In the genomic region with DNA sequence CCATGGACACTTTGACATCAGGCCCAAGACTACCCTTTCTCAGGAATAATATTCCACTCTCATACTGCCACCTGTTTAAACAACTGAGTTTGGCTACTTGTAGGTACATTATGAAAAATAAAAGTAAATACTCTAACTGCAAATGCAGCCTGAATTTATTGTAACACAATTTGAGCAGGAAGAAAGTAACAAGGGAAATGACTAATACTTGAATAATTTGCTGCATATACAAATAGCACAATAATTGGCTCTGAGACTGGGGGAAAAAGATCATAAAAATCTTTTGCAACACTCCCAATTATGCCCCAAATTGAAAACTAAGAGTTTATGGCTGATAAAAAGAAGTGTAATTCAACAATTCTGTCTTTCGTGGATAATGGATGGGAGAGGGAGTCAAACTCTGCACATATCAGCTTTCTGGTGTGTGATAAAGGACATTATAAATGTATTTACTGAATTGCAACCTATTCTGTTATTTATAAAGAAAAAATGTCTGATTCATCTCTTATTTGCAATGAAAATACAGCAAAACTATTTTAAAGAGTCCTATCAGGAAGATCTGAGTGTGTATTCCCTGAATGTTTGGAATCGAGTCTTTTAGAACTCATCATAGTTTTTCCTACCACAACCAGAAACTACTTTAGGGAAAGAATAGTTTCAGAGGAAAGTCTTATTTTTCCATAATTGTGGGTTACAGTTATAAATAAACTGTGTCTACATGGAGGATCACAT, we compare ENCODE assay signal across 20 cellular contexts.
DNase-seq lines count a peak whose midpoint lies in the region; ATAC-seq and TF ChIP-seq lines count a peak whose summit lies in the region.
"Had no signal": no experiment of that assay in that cellular context is flagged by ENCODE, and none has a peak within 500 bp of the region (broad histone marks: within the 10 kb centered on the region; RNA-seq: fewer than 3 reads in every experiment).

No MANE protein-coding gene starts in this region.

- no peaks in the 10 kb centered on the region for H3K4me1 Mint-ChIP-seq in immature natural killer cell
- H3K4me1 Mint-ChIP-seq: activated naive CD8-positive, alpha-beta T cell treated with anti-CD3 and anti-CD28 coated beads, Interleukin-2, amount 50 U/mL, for 24 hours had no signal

- no peaks in the 10 kb centered on the region for H3K27me3 Mint-ChIP-seq in immature natural killer cell (ENCODE audit: low read depth in 3 of 3)
- H3K27me3 Mint-ChIP-seq: activated naive CD8-positive, alpha-beta T cell treated with anti-CD3 and anti-CD28 coated beads, Interleukin-2, amount 50 U/mL, for 24 hours had no signal

- H3K36me3 Mint-ChIP-seq in immature natural killer cell = no peaks in the 10 kb centered on the region

- H3K27me3 ChIP-seq in tibial artery = no peaks in the 10 kb centered on the region
- H3K27me3 ChIP-seq: BE2C, esophagus squamous epithelium had no signal

- TF ChIP-seq CTCF in AG10803 (conservative IDR thresholded peaks at IDR 0.05; ENCODE audit: low read length) (no peak), choroid plexus epithelial cell (conservative IDR thresholded peaks at IDR 0.05; ENCODE audit: low read depth, low read length) (no peak), tibial artery (IDR thresholded peaks at IDR 0.05) (no peak)

- no peaks in the 10 kb centered on the region for H3K36me3 ChIP-seq in tibial artery
- H3K36me3 ChIP-seq: BE2C, esophagus squamous epithelium had no signal

- no peaks in the 10 kb centered on the region for H3K9me3 ChIP-seq in tibial artery
- H3K9me3 ChIP-seq: BE2C, esophagus squamous epithelium had no signal

- H3K9me3 Mint-ChIP-seq in immature natural killer cell = peaks cover 5 to 21% (median 10%) of the 10 kb centered on the region in 6 donors
- H3K9me3 Mint-ChIP-seq: activated naive CD8-positive, alpha-beta T cell treated with anti-CD3 and anti-CD28 coated beads, Interleukin-2, amount 50 U/mL, for 24 hours had no signal

- H3K27ac Mint-ChIP-seq in immature natural killer cell = no peak overlapping the region
- H3K27ac Mint-ChIP-seq: activated naive CD8-positive, alpha-beta T cell treated with anti-CD3 and anti-CD28 coated beads, Interleukin-2, amount 50 U/mL, for 24 hours had no signal

- no peak overlapping the region for H3K4me3 Mint-ChIP-seq in immature natural killer cell
- H3K4me3 Mint-ChIP-seq: activated naive CD8-positive, alpha-beta T cell treated with anti-CD3 and anti-CD28 coated beads, Interleukin-2, amount 50 U/mL, for 24 hours; activated T-cell treated with anti-CD3 and anti-CD28 coated beads, Interleukin-2, amount 50 U/mL, for 4 hours had no signal

- DNase-seq in AG10803 (ENCODE audit: low read depth) = peak; percentile 58
- peak; percentile 72 for DNase-seq in M059J (ENCODE audit: low read depth)
- peak; percentile 48 for DNase-seq in choroid plexus epithelial cell (ENCODE audit: low read depth)
- DNase-seq in lung microvascular endothelial cell (ENCODE audit: low read depth in 2 of 2) = peak; percentile 43 to 46
- DNase-seq in immature natural killer cell = no peak
- no peak for DNase-seq in tibial artery
- no peak for DNase-seq in NK-92 treated with Interleukin-12 subunit alpha and Interleukin-12 subunit beta, amount 100 ng/mL, for 24 hours (lab: John Stamatoyannopoulos, UW)
- DNase-seq: activated CD4-positive, alpha-beta T cell treated with anti-CD3 and anti-CD28 coated beads for 48 hours; activated naive CD8-positive, alpha-beta T cell treated with anti-CD3 and anti-CD28 coated beads, Interleukin-2, amount 50 U/mL, for 24 hours; activated T-cell treated with anti-CD3 and anti-CD28 coated beads, Interleukin-2, amount 50 U/mL, for 4 hours; BE2C; esophagus squamous epithelium; NCI-H146; NCI-H510A treated with DMSO at 0.1 percent for 48 hours; RPMI8226; stimulated activated CD4-positive, alpha-beta T cell treated with anti-CD3 and anti-CD28 coated beads, Interleukin-15, amount 100 ng/mL, for 24 hours; T-helper 2 cell had no signal

- H3K4me3 ChIP-seq in AG10803 (ENCODE audit: low read length) (no peak overlapping the region), choroid plexus epithelial cell (ENCODE audit: low read depth, low read length) (no peak overlapping the region), tibial artery (no peak overlapping the region)
- H3K4me3 ChIP-seq: esophagus squamous epithelium, K562 had no signal

- no peak for ATAC-seq in GM21423 (IDR thresholded peaks at IDR 0.05; ENCODE audit: unreplicated experiment)
- ATAC-seq: activated naive CD8-positive, alpha-beta T cell treated with anti-CD3 and anti-CD28 coated beads, Interleukin-2, amount 50 U/mL, for 24 hours; activated T-cell treated with anti-CD3 and anti-CD28 coated beads, Interleukin-2, amount 50 U/mL, for 4 hours; K562 had no signal

- intact Hi-C loops in tibial artery (cut with DNase I; ENCODE audit: low total_unique reads) = no loop called here

- H3K27ac ChIP-seq in tibial artery = no peak overlapping the region
- H3K27ac ChIP-seq: esophagus squamous epithelium, parathyroid adenoma had no signal

- peaks cover 0 to 28% (median 0%) of the 10 kb centered on the region in 4 donors for H3K4me1 ChIP-seq in tibial artery
- H3K4me1 ChIP-seq: BE2C, esophagus squamous epithelium, parathyroid adenoma had no signal

Comparison
In these comparisons a context has a peak if more than half of its experiments do, and no peak if none do; other contexts are left out.
1. DNase-seq: peak in AG10803 (single experiment), M059J (single experiment), choroid plexus epithelial cell (single experiment) and lung microvascular endothelial cell (2 of 2); none in immature natural killer cell (0 of 3), tibial artery (0 of 2) and NK-92 treated with Interleukin-12 subunit alpha and Interleukin-12 subunit beta, amount 100 ng/mL, for 24 hours (single experiment).